12 cellular contexts compared by ENCODE assay signal in genomic region chr7:85191383-85191782, GRCh38. TPM values are rescaled to one million over a fixed set of nuclear protein-coding genes. Genes with fewer than 3 reads are reported as not detected.
DNase-seq lines count a peak whose midpoint lies in the region; ATAC-seq and TF ChIP-seq lines count a peak whose summit lies in the region.
"Had no signal": no experiment of that assay in that cellular context is flagged by ENCODE, and none has a peak within 500 bp of the region (broad histone marks: within the 10 kb centered on the region; RNA-seq: fewer than 3 reads in every experiment).

No MANE protein-coding gene starts in this region.

- H3F3A ChIP-seq in PC-9 (ENCODE audit: insufficient read depth, low read depth), result no peaks in the 10 kb centered on the region

- H4K20me1 ChIP-seq in PC-9 (ENCODE audit: insufficient read depth), result no peaks in the 10 kb centered on the region

- H3K9me3 ChIP-seq in heart right ventricle, result no peaks in the 10 kb centered on the region
- no peaks in the 10 kb centered on the region for H3K9me3 ChIP-seq in PC-9 (ENCODE audit: insufficient read depth, low read depth)

- H3K4me3 Mint-ChIP-seq in type B pancreatic cell, result no peak overlapping the region
- no peak overlapping the region for H3K4me3 Mint-ChIP-seq in activated T-cell treated with anti-CD3 and anti-CD28 coated beads, Interleukin-2, amount 50 U/mL, for 24 hours
- H3K4me3 Mint-ChIP-seq: CD4-positive, alpha-beta memory T cell; IgD-negative memory B cell had no signal

- H3K27me3 Mint-ChIP-seq in type B pancreatic cell, result peaks cover 9% of the 10 kb centered on the region
- peaks cover 17% of the 10 kb centered on the region for H3K27me3 Mint-ChIP-seq in activated T-cell treated with anti-CD3 and anti-CD28 coated beads, Interleukin-2, amount 50 U/mL, for 24 hours

- POLR2A ChIA-PET in PC-9 (lab: Charles Lee; ENCODE audit: unreplicated experiment), result no interaction called here

- H3K4me1 ChIP-seq in heart right ventricle, result peaks cover 0 to 10% (median 6%) of the 10 kb centered on the region in 9 donors
- no peaks in the 10 kb centered on the region for H3K4me1 ChIP-seq in PC-9 (replicated peaks; ENCODE audit: insufficient read depth)

- DNase-seq in heart right ventricle (no peak), Right ventricle myocardium superior (no peak), PC-9 (no peak), fibroblast of peridontal ligament (ENCODE audit: extremely low read depth) (peak; percentile 61), type B pancreatic cell (ENCODE audit: extremely low spot score, unreplicated experiment) (no peak), middle frontal gyrus (ENCODE audit: extremely low spot score, low spot score) (no peak)
- no peak for DNase-seq in activated T-cell treated with anti-CD3 and anti-CD28 coated beads, Interleukin-2, amount 50 U/mL, for 24 hours
- DNase-seq: CD4-positive, alpha-beta memory T cell had no signal

- H3K9me2 ChIP-seq in PC-9 (ENCODE audit: insufficient read depth), result no peaks in the 10 kb centered on the region

- intact Hi-C loops in heart right ventricle (cut with DNase I), result no loop called here
- intact Hi-C loops in Right ventricle myocardium superior (cut with DNase I), result no loop called here
- intact Hi-C loops in PC-9 (cut with micrococcal nuclease; ENCODE audit: unreplicated experiment), result loop anchor here (1.0 to 10.0 kb wide), 3 partner anchors 150 to 643 kb away; no protein-coding TSS in a partner anchor

- H3K27me3 ChIP-seq in heart right ventricle, result peaks cover 0 to 42% (median 19%) of the 10 kb centered on the region in 7 donors
- peaks cover under 1% of the 10 kb centered on the region; the same call in 1 of the 2 replicates for H3K27me3 ChIP-seq in PC-9 (ENCODE audit: insufficient read depth, low read depth)

- H3K27ac Mint-ChIP-seq in type B pancreatic cell, result peak overlapping the region; percentile 30
- no peak overlapping the region for H3K27ac Mint-ChIP-seq in activated T-cell treated with anti-CD3 and anti-CD28 coated beads, Interleukin-2, amount 50 U/mL, for 24 hours
- H3K27ac Mint-ChIP-seq: brain; CD4-positive, alpha-beta memory T cell; IgD-negative memory B cell had no signal

- ATAC-seq in heart right ventricle, result no peak
- no peak for ATAC-seq in Right ventricle myocardium superior (ENCODE audit: poor library complexity)
- no peak for ATAC-seq in HG03521 (IDR thresholded peaks at IDR 0.05; ENCODE audit: unreplicated experiment)

- no peak overlapping the region for H3K4me2 ChIP-seq in PC-9

- no TSS peak for BruUV-seq in PC-9 (replicated peaks; lab: Mats Ljungman, UMichigan)

- peaks cover 10% of the 10 kb centered on the region for H3K4me1 Mint-ChIP-seq in type B pancreatic cell (ENCODE audit: unreplicated experiment)
- H3K4me1 Mint-ChIP-seq in activated T-cell treated with anti-CD3 and anti-CD28 coated beads, Interleukin-2, amount 50 U/mL, for 24 hours (ENCODE audit: low read depth), result no peaks in the 10 kb centered on the region
- H3K4me1 Mint-ChIP-seq: CD4-positive, alpha-beta memory T cell; IgD-negative memory B cell had no signal

- H3K79me2 ChIP-seq in PC-9 (ENCODE audit: low read depth), result no peaks in the 10 kb centered on the region

- H3K4me3 ChIP-seq in heart right ventricle, result no peak overlapping the region
- H3K4me3 ChIP-seq in PC-9, result no peak overlapping the region

- TF ChIP-seq CTCF in heart right ventricle (IDR thresholded peaks at IDR 0.05) (peak in 5 of 9 donors; percentile 10 to 45 (median 30)), PC-9 (conservative IDR thresholded peaks at IDR 0.05) (peak; percentile 56), type B pancreatic cell (conservative IDR thresholded peaks at IDR 0.05) (peak; percentile 60)

- H2AFZ ChIP-seq in PC-9, result no peak overlapping the region

- CTCF ChIA-PET in PC-9 (lab: Charles Lee), result interaction anchor here (1.7 kb wide), 1 partner anchor 150 kb away, joined by 6 read pairs; no protein-coding TSS in a partner anchor

- H3K36me3 Mint-ChIP-seq in type B pancreatic cell, result no peaks in the 10 kb centered on the region
- no peaks in the 10 kb centered on the region for H3K36me3 Mint-ChIP-seq in activated T-cell treated with anti-CD3 and anti-CD28 coated beads, Interleukin-2, amount 50 U/mL, for 24 hours (ENCODE audit: low read depth)
- H3K36me3 Mint-ChIP-seq: brain; CD4-positive, alpha-beta memory T cell; IgD-negative memory B cell had no signal

- WGBS in heart right ventricle, 2 donors, result 26 to 51% methylated on average over 1 of the region's 1 CpG

- H3K27ac ChIP-seq in heart right ventricle, result no peak overlapping the region
- no peak overlapping the region for H3K27ac ChIP-seq in PC-9

- no peaks in the 10 kb centered on the region for H3K36me3 ChIP-seq in heart right ventricle
- H3K36me3 ChIP-seq in PC-9 (ENCODE audit: low read depth), result no peaks in the 10 kb centered on the region

- H3K9me3 Mint-ChIP-seq in type B pancreatic cell, result no peaks in the 10 kb centered on the region
- no peaks in the 10 kb centered on the region for H3K9me3 Mint-ChIP-seq in activated T-cell treated with anti-CD3 and anti-CD28 coated beads, Interleukin-2, amount 50 U/mL, for 24 hours
- H3K9me3 Mint-ChIP-seq: IgD-negative memory B cell had no signal

RNA-seq across cellular contexts. Expression of gene SEMA3D, which starts 4.5 kb away (rescaled TPM):
- total RNA-seq in heart right ventricle (1 to 10 TPM in 6 of 10 donors, under 1 TPM in 4; 0.30 to 3.5 (median 1.2) TPM), Right ventricle myocardium superior (1.1 TPM), PC-9 (2021) (2.6 and 4.8 TPM in 2 replicates), type B pancreatic cell (ENCODE audit: low replicate concordance) (52.9 and 87.6 TPM in 2 replicates)
- polyA plus RNA-seq in heart right ventricle, result under 1 TPM; 0.10 to 0.37 TPM
- total RNA-seq: CD4-positive, alpha-beta memory T cell; T-helper 2 cell treated with Interferon-gamma antibody and Interleukin-4, amounts not matched to agents 100 ng/mL and 5 ng/mL, for 36 hours had no signal
- polyA plus RNA-seq: CD4-positive, alpha-beta memory T cell; IgD-negative memory B cell had no signal
